Comparison of ENCODE assay signal across 15 cellular contexts in genomic region chr3:48333346-48334245, GRCh38. TPM values are rescaled to one million over a fixed set of nuclear protein-coding genes. Genes with fewer than 3 reads are reported as not detected.
"Had no signal": no experiment of that assay in that cellular context is flagged by ENCODE, and none has a peak within 500 bp of the region (broad histone marks: within the 10 kb centered on the region; RNA-seq: fewer than 3 reads in every experiment).

Gene SPINK8, minus strand, starts transcription at chr3:48333661. Its CDS starts 5,320 bp downstream, at chr3:48328341.

RNA-seq across cellular contexts. Expression of gene SPINK8, which starts in this region (rescaled TPM):
- total RNA-seq: activated CD4-positive, alpha-beta T cell treated with anti-CD3 and anti-CD28 coated beads, Interleukin-2, amount 10 ng/mL, durations not matched to agents 24 days and 14 days; activated CD8-positive, alpha-beta memory T cell treated with anti-CD3 and anti-CD28 coated beads for 36 hours; activated CD8-positive, alpha-beta T cell treated with anti-CD3 and anti-CD28 coated beads for 36 hours; activated naive CD8-positive, alpha-beta T cell treated with anti-CD3 and anti-CD28 coated beads for 36 hours; activated T-cell treated with anti-CD3 and anti-CD28 coated beads, Interleukin-2, amount 50 U/mL, for 72 hours; activated T-helper 17 cell treated with anti-CD3 and anti-CD28 coated beads, Interleukin-2, amount 50 U/mL, for 72 hours; ascending aorta; cardiac muscle cell; chondrocyte; NCI-H460; PC-3; Peyer's patch; SK-MEL-5; T-helper 1 cell treated with Interleukin-12 subunit alpha and Interleukin-12 subunit beta and Interleukin-4 antibody, amounts not matched to agents 30 ng/mL and 1 ng/mL, for 36 hours; T-helper 2 cell treated with Interferon-gamma antibody and Interleukin-4, amounts not matched to agents 100 ng/mL and 5 ng/mL, for 36 hours had no signal
- polyA plus RNA-seq: cardiac muscle cell had no signal
